In genomic region chr11:65355776-65356393, GRCh38 we compare ENCODE assay signal across 8 cellular contexts. TPM values are rescaled to one million over a fixed set of nuclear protein-coding genes. Genes with fewer than 3 reads are reported as not detected.
DNase-seq lines count a peak whose midpoint lies in the region; ATAC-seq and TF ChIP-seq lines count a peak whose summit lies in the region.

No MANE protein-coding gene starts in this region.

- no peak overlapping the region for H2BK15ac ChIP-seq in H9 (ENCODE audit: low read depth, low read length)

- H4K20me1 ChIP-seq in H9 (ENCODE audit: control insufficient read depth, insufficient read depth, insufficient read length) = no peaks in the 10 kb centered on the region

- no peak overlapping the region for H3K9ac ChIP-seq in H9 (ENCODE audit: extremely low read depth, insufficient read length, low read length)

- peaks cover 31% of the 10 kb centered on the region for H3K27me3 Mint-ChIP-seq in H9 (ENCODE audit: low read depth)
- no peaks in the 10 kb centered on the region for H3K27me3 Mint-ChIP-seq in activated naive CD8-positive, alpha-beta T cell treated with anti-CD3 and anti-CD28 coated beads, Interleukin-2, amount 50 U/mL, for 24 hours

- no peak overlapping the region for H4K8ac ChIP-seq in H9 (replicated peaks; ENCODE audit: insufficient read length, low read depth, low read length)

- no peak for TF ChIP-seq POLR2A in gastrocnemius medialis (IDR thresholded peaks at IDR 0.05)

- DNase-seq in H9 (peak; percentile 51), right cardiac atrium (peak; percentile 57 to 82 (median 79)), gastrocnemius medialis (peak in 1 of 2 donors; percentile 43), Ammon's horn (ENCODE audit: low spot score) (no peak), globus pallidus (ENCODE audit: low spot score) (no peak)
- no peak for DNase-seq in activated naive CD8-positive, alpha-beta T cell treated with anti-CD3 and anti-CD28 coated beads, Interleukin-2, amount 50 U/mL, for 24 hours

- no peak overlapping the region for H2BK12ac ChIP-seq in H9 (ENCODE audit: insufficient read length, low read depth, low read length)

- peak overlapping the region; percentile 63 for H3K4me3 ChIP-seq in right cardiac atrium (ENCODE audit: low read length)
- H3K4me3 ChIP-seq in gastrocnemius medialis = peak overlapping the region; percentile 50 to 68 (median 62)

- peak overlapping the region; percentile 82 to 94 for H3K4me3 Mint-ChIP-seq in H9
- H3K4me3 Mint-ChIP-seq in activated naive CD8-positive, alpha-beta T cell treated with anti-CD3 and anti-CD28 coated beads, Interleukin-2, amount 50 U/mL, for 24 hours = peak overlapping the region; percentile 82

- H3K27ac ChIP-seq in H9 (ENCODE audit: insufficient read length, low read depth, low read length) = no peak overlapping the region
- H3K27ac ChIP-seq in right cardiac atrium (ENCODE audit: low read length) = no peak overlapping the region
- peak overlapping the region in 3 of 4 donors; percentile 32 to 64 (median 58) for H3K27ac ChIP-seq in gastrocnemius medialis

- H3K14ac ChIP-seq in H9 (ENCODE audit: insufficient read depth, low read length) = no peak overlapping the region

- H3K56ac ChIP-seq in H9 (ENCODE audit: insufficient read length, low read depth, low read length) = no peak overlapping the region

- peaks cover 2% of the 10 kb centered on the region; the same call in 1 of the 2 replicates for H3K27me3 ChIP-seq in H9 (ENCODE audit: insufficient read depth, low read length)
- H3K27me3 ChIP-seq in right cardiac atrium (ENCODE audit: control insufficient read depth, insufficient read depth) = no peaks in the 10 kb centered on the region
- H3K27me3 ChIP-seq in gastrocnemius medialis = no peaks in the 10 kb centered on the region

- H3K27ac Mint-ChIP-seq in H9 = no peak overlapping the region; a peak in 1 of 7 replicates
- H3K27ac Mint-ChIP-seq in activated naive CD8-positive, alpha-beta T cell treated with anti-CD3 and anti-CD28 coated beads, Interleukin-2, amount 50 U/mL, for 24 hours = no peak overlapping the region

- H3K4ac ChIP-seq in H9 (ENCODE audit: low read depth, low read length) = no peak overlapping the region

- H2BK5ac ChIP-seq in H9 (ENCODE audit: insufficient read length, low read length) = no peak overlapping the region

- peaks cover 0 to 15% of the 10 kb centered on the region in 2 donors for H3K36me3 ChIP-seq in gastrocnemius medialis

- no peak overlapping the region for H2AK5ac ChIP-seq in H9 (ENCODE audit: insufficient read length, low read length)

- no peak overlapping the region for H2AFZ ChIP-seq in H9 (ENCODE audit: low read length)

- H3K79me2 ChIP-seq in H9 (ENCODE audit: insufficient read depth, low read length) = no peaks in the 10 kb centered on the region

- peaks cover 17 to 19% of the 10 kb centered on the region in 2 experiments for H3K4me1 Mint-ChIP-seq in H9
- H3K4me1 Mint-ChIP-seq in activated naive CD8-positive, alpha-beta T cell treated with anti-CD3 and anti-CD28 coated beads, Interleukin-2, amount 50 U/mL, for 24 hours = peaks cover 11% of the 10 kb centered on the region

- no peak for TF ChIP-seq CTCF in H9 (conservative IDR thresholded peaks at IDR 0.05)
- TF ChIP-seq CTCF in gastrocnemius medialis (IDR thresholded peaks at IDR 0.05 in 4 of 5, conservative IDR thresholded peaks at IDR 0.05 in 1 of 5) = no peak

- no peak overlapping the region for H3K18ac ChIP-seq in H9 (ENCODE audit: insufficient read length, low read depth, low read length)

- WGBS in H9 (ENCODE audit: extremely low coverage, insufficient read length, low lambda C conversion rate) = no CpG with 5 or more reads among the region's 35 CpGs
- 37% methylated on average over 35 of the region's 35 CpGs for WGBS in right cardiac atrium

- ATAC-seq in activated naive CD8-positive, alpha-beta T cell treated with anti-CD3 and anti-CD28 coated beads, Interleukin-2, amount 50 U/mL, for 24 hours = no peak
- peak in 1 of 2 donors; percentile 2 for ATAC-seq in right cardiac atrium
- peak in 1 of 2 donors; percentile 18 for ATAC-seq in gastrocnemius medialis
- ATAC-seq in HG03521 (IDR thresholded peaks at IDR 0.05; ENCODE audit: unreplicated experiment) = no peak
- no peak for ATAC-seq in HG02798 (IDR thresholded peaks at IDR 0.05; ENCODE audit: poor library complexity, unreplicated experiment)

- no peak overlapping the region for H3K23ac ChIP-seq in H9 (ENCODE audit: insufficient read length, low read depth, low read length)

- H4K5ac ChIP-seq in H9 (ENCODE audit: insufficient read length, low read depth, low read length) = no peak overlapping the region

- no peak overlapping the region for H4K91ac ChIP-seq in H9 (ENCODE audit: insufficient read length, low read depth, low read length)

- no peak overlapping the region for H2BK20ac ChIP-seq in H9 (ENCODE audit: low read depth, low read length, poor library complexity, severe bottlenecking)

- H2BK120ac ChIP-seq in H9 (ENCODE audit: low read depth, low read length, poor library complexity, severe bottlenecking) = no peak overlapping the region

- no peak overlapping the region for H3T11ph ChIP-seq in H9 (ENCODE audit: low read length)

- in situ Hi-C loops in gastrocnemius medialis (cut with MboI; ENCODE audit: low sequenced_read_pairs in 4 of 4) = no loop called here

- peaks cover 18% of the 10 kb centered on the region for H3K23me2 ChIP-seq in H9 (ENCODE audit: insufficient read length, low read depth, low read length, poor library complexity, severe bottlenecking)

- H3K79me1 ChIP-seq in H9 (ENCODE audit: insufficient read depth, low read depth, low read length, poor library complexity, severe bottlenecking) = no peaks in the 10 kb centered on the region

- H3K4me1 ChIP-seq in H9 (ENCODE audit: insufficient read depth, low read length) = no peaks in the 10 kb centered on the region
- H3K4me1 ChIP-seq in right cardiac atrium (ENCODE audit: control insufficient read depth, insufficient read depth, low read length) = peaks cover 6% of the 10 kb centered on the region
- H3K4me1 ChIP-seq in gastrocnemius medialis = peaks cover 30 to 34% of the 10 kb centered on the region in 2 donors

- H3K4me2 ChIP-seq in H9 (ENCODE audit: insufficient read depth, insufficient read length, low read length) = peak overlapping the region; percentile 65

- H3K9me3 Mint-ChIP-seq in H9 = no peaks in the 10 kb centered on the region; a peak in 1 of 5 replicates
- no peaks in the 10 kb centered on the region for H3K9me3 Mint-ChIP-seq in activated naive CD8-positive, alpha-beta T cell treated with anti-CD3 and anti-CD28 coated beads, Interleukin-2, amount 50 U/mL, for 24 hours

- H3K9me3 ChIP-seq in H9 (ENCODE audit: control insufficient read depth, low read depth, low read length) (no peaks in the 10 kb centered on the region), right cardiac atrium (ENCODE audit: control insufficient read depth, low read length) (no peaks in the 10 kb centered on the region), gastrocnemius medialis (no peaks in the 10 kb centered on the region)

- intact Hi-C loops in right cardiac atrium (cut with DNase I) = no loop called here
- intact Hi-C loops in gastrocnemius medialis (cut with DNase I; ENCODE audit: low total_unique reads) = no loop called here

- H3K36me3 Mint-ChIP-seq in H9 (ENCODE audit: insufficient read depth in 1 of 3, low read depth in 3 of 3) = peaks cover 5 to 20% (median 16%) of the 10 kb centered on the region in 3 experiments; a peak in 6 of 7 replicates
- H3K36me3 Mint-ChIP-seq in activated naive CD8-positive, alpha-beta T cell treated with anti-CD3 and anti-CD28 coated beads, Interleukin-2, amount 50 U/mL, for 24 hours (ENCODE audit: low read depth) = peaks cover 12% of the 10 kb centered on the region

RNA-seq across cellular contexts. Expression of gene TIGD3, which starts 1.3 kb away (rescaled TPM):
- total RNA-seq in H9 (2021) = 0.66 and 1.2 TPM in 2 replicates
- total RNA-seq in right cardiac atrium = under 1 TPM in 3 of 4 donors, not detected in 1; 0.14 to 0.23 (median 0.15) TPM
- polyA plus RNA-seq in right cardiac atrium = 0.20 TPM
- total RNA-seq in gastrocnemius medialis = under 1 TPM; 0.16 to 0.71 (median 0.48) TPM

RNA-seq across cellular contexts. Expression of gene DPF2, which starts 22.2 kb away (rescaled TPM):
- total RNA-seq in H9 (2021) (75.3 and 81.4 TPM in 2 replicates), right cardiac atrium (10 to 100 TPM; 51.9 to 61.6 (median 59.7) TPM), gastrocnemius medialis (10 to 100 TPM; 22.4 to 46.4 (median 36.1) TPM)
- 33.2 TPM for polyA plus RNA-seq in right cardiac atrium

RNA-seq across cellular contexts. Expression of gene SLC25A45, which starts 26.6 kb away (rescaled TPM):
- total RNA-seq in H9 (2021) (1.1 and 1.6 TPM in 2 replicates), right cardiac atrium (1 to 10 TPM; 6.1 to 7.7 (median 7.4) TPM), gastrocnemius medialis (10 to 100 TPM in 1 of 4 donors, 1 to 10 TPM in 3; 2.6 to 12.4 (median 5.6) TPM)
- 5.5 TPM for polyA plus RNA-seq in right cardiac atrium

RNA-seq across cellular contexts. Expression of gene FRMD8, which starts 30.6 kb away (rescaled TPM):
- total RNA-seq in H9 (2021) = 19.0 and 22.7 TPM in 2 replicates
- 10 to 100 TPM; 12.2 to 16.1 (median 12.9) TPM for total RNA-seq in right cardiac atrium
- 9.3 TPM for polyA plus RNA-seq in right cardiac atrium
- 10 to 100 TPM; 11.5 to 51.7 (median 20.1) TPM for total RNA-seq in gastrocnemius medialis

RNA-seq across cellular contexts. Expression of gene CDC42EP2, which starts 41.2 kb away (rescaled TPM):
- total RNA-seq in H9 (2021) (10.9 and 11.9 TPM in 2 replicates), right cardiac atrium (10 to 100 TPM in 2 of 4 donors, 1 to 10 TPM in 2; 9.1 to 21.2 (median 10.7) TPM), gastrocnemius medialis (10 to 100 TPM in 1 of 4 donors, 1 to 10 TPM in 3; 5.0 to 11.6 (median 5.6) TPM)
- polyA plus RNA-seq in right cardiac atrium = 12.2 TPM

Comparison
In these comparisons a context has a peak if more than half of its experiments do, and no peak if none do; other contexts are left out.
1. DNase-seq: peak in H9 (single experiment) and right cardiac atrium (3 of 3); none in activated naive CD8-positive, alpha-beta T cell treated with anti-CD3 and anti-CD28 coated beads, Interleukin-2, amount 50 U/mL, for 24 hours (single experiment), Ammon's horn (single experiment) and globus pallidus (single experiment).
2. H3K27ac ChIP-seq: peak in gastrocnemius medialis (3 of 4); none in H9 (single experiment) and right cardiac atrium (single experiment).